Comparison of ENCODE assay signal across 1 cellular context in genomic region chr20:50509923-50510705, GRCh38.
A peak's percentile ranks its signal among the peaks of the same experiment; 100 is the strongest.
TF ChIP-seq lines count a peak whose summit lies in the region.

Gene PTPN1, plus strand, starts transcription at chr20:50510383. Its CDS starts 145 bp downstream, at chr20:50510528.

TF ChIP-seq in HepG2, 621 proteins besides CTCF, POLR2A, EP300 and RAD21 (continued from another document and continues in another):
- TF ChIP-seq ATF6 (CRISPR knock-in tag; conservative IDR thresholded peaks at IDR 0.05) (peak; percentile 87; the same call in 1 of the 2 replicates), ZNF451 (CRISPR knock-in tag; IDR thresholded peaks at IDR 0.05) (peak; percentile 58; the same call in 1 of the 2 replicates), MXD4 (CRISPR knock-in tag; IDR thresholded peaks at IDR 0.05) (peak; percentile 96), EEA1 (CRISPR knock-in tag; IDR thresholded peaks at IDR 0.05; ENCODE audit: borderline replicate concordance) (peak; percentile 32; the same call in 1 of the 2 replicates), HOXA3 (CRISPR knock-in tag; IDR thresholded peaks at IDR 0.05) (peak; percentile 86), SATB2 (CRISPR knock-in tag; IDR thresholded peaks at IDR 0.05) (peak; percentile 81; the same call in 1 of the 2 replicates), ZNF747 (CRISPR knock-in tag; IDR thresholded peaks at IDR 0.05; ENCODE audit: borderline replicate concordance) (peak; percentile 90), ZNF761 (CRISPR knock-in tag; conservative IDR thresholded peaks at IDR 0.05) (0 out of 2 replicates have a peak, but pooled peaks have one; percentile 55), DR1 (CRISPR knock-in tag; IDR thresholded peaks at IDR 0.05) (peak; percentile 95), SP4 (CRISPR knock-in tag; IDR thresholded peaks at IDR 0.05) (peak; percentile 99), CBX5 (CRISPR knock-in tag; IDR thresholded peaks at IDR 0.05; ENCODE audit: borderline replicate concordance) (0 out of 2 replicates have a peak, but pooled peaks have one; percentile 80), CREB1 (IDR thresholded peaks at IDR 0.05) (peak; percentile 88), CREB1 (CRISPR knock-in tag; IDR thresholded peaks at IDR 0.05) (peak; percentile 84), ZSCAN22 (CRISPR knock-in tag; IDR thresholded peaks at IDR 0.05) (no peak), ZNF781 (CRISPR knock-in tag; IDR thresholded peaks at IDR 0.05; ENCODE audit: borderline replicate concordance, not compliant biosample characterization) (peak; percentile 33), ZNF281 (CRISPR knock-in tag; IDR thresholded peaks at IDR 0.05; ENCODE audit: borderline replicate concordance) (peak; percentile 21; the same call in 1 of the 2 replicates), ZNF564 (CRISPR knock-in tag; IDR thresholded peaks at IDR 0.05) (peak; percentile 83), ZNF570 (CRISPR knock-in tag; IDR thresholded peaks at IDR 0.05; ENCODE audit: borderline replicate concordance) (no peak), BCL6 (CRISPR knock-in tag; IDR thresholded peaks at IDR 0.05) (peak; percentile 49), ZNF383 (CRISPR knock-in tag; IDR thresholded peaks at IDR 0.05; ENCODE audit: borderline replicate concordance) (no peak), ZNF337 (CRISPR knock-in tag; IDR thresholded peaks at IDR 0.05; ENCODE audit: borderline replicate concordance, low read depth) (0 out of 2 replicates have a peak, but pooled peaks have one; percentile 41), ZNF232 (CRISPR knock-in tag; IDR thresholded peaks at IDR 0.05; ENCODE audit: borderline replicate concordance) (no peak; the same call in 1 of the 2 replicates), ZBTB38 (CRISPR knock-in tag; IDR thresholded peaks at IDR 0.05) (peak; percentile 90), MLX (CRISPR knock-in tag; IDR thresholded peaks at IDR 0.05) (peak; percentile 72), ELF3 (CRISPR knock-in tag; IDR thresholded peaks at IDR 0.05) (peak; percentile 93), GABPB1 (CRISPR knock-in tag; IDR thresholded peaks at IDR 0.05) (peak; percentile 97), KLF9 (CRISPR knock-in tag; IDR thresholded peaks at IDR 0.05; ENCODE audit: low read depth) (peak; percentile 88; the same call in 1 of the 2 replicates), ZNF800 (CRISPR knock-in tag; IDR thresholded peaks at IDR 0.05) (peak; percentile 65; the same call in 1 of the 2 replicates), FOXP4 (CRISPR knock-in tag; IDR thresholded peaks at IDR 0.05) (peak; percentile 53), ATRX (CRISPR knock-in tag; IDR thresholded peaks at IDR 0.05; ENCODE audit: borderline replicate concordance) (no peak; the same call in 1 of the 2 replicates), HNF4G (IDR thresholded peaks at IDR 0.05; ENCODE audit: borderline replicate concordance, low read depth, low read length) (peak; percentile 11; the same call in 1 of the 2 replicates), HNF4G (CRISPR knock-in tag; IDR thresholded peaks at IDR 0.05; ENCODE audit: borderline replicate concordance, low read depth) (no peak; the same call in 1 of the 2 replicates), ZNF180 (CRISPR knock-in tag; IDR thresholded peaks at IDR 0.05; ENCODE audit: borderline replicate concordance, low read depth) (no peak; the same call in 1 of the 2 replicates), ELF4 (CRISPR knock-in tag; IDR thresholded peaks at IDR 0.05; ENCODE audit: borderline replicate concordance) (peak; percentile 98; the same call in 1 of the 2 replicates), RBAK (CRISPR knock-in tag; IDR thresholded peaks at IDR 0.05) (no peak), CBX1 (IDR thresholded peaks at IDR 0.05; ENCODE audit: low read depth) (peak; percentile 51), IKZF5 (CRISPR knock-in tag; IDR thresholded peaks at IDR 0.05) (peak; percentile 92), ZNF329 (CRISPR knock-in tag; IDR thresholded peaks at IDR 0.05; ENCODE audit: low read depth) (no peak; the same call in 1 of the 2 replicates), ZBTB37 (CRISPR knock-in tag; IDR thresholded peaks at IDR 0.05) (no peak), ZNF768 (CRISPR knock-in tag; IDR thresholded peaks at IDR 0.05) (peak; percentile 76; the same call in 1 of the 2 replicates), MED8 (CRISPR knock-in tag; IDR thresholded peaks at IDR 0.05; ENCODE audit: insufficient replicate concordance) (peak; percentile 62), MBNL3 (CRISPR knock-in tag; conservative IDR thresholded peaks at IDR 0.05) (no peak), ESRRA (CRISPR knock-in tag; IDR thresholded peaks at IDR 0.05; ENCODE audit: low read depth) (0 out of 2 replicates have a peak, but pooled peaks have one; percentile 24), KLF11 (CRISPR knock-in tag; IDR thresholded peaks at IDR 0.05) (peak; percentile 92; the same call in 1 of the 2 replicates), HNRNPH1 (optimal IDR thresholded peaks at IDR 0.05; ENCODE audit: low read depth, low read length) (no peak), E2F1 (CRISPR knock-in tag; IDR thresholded peaks at IDR 0.05) (peak; percentile 91), ZNF563 (CRISPR knock-in tag; IDR thresholded peaks at IDR 0.05) (peak; percentile 95), PHF21A (CRISPR knock-in tag; IDR thresholded peaks at IDR 0.05) (peak; percentile 71; the same call in 1 of the 2 replicates), ZNF644 (CRISPR knock-in tag; IDR thresholded peaks at IDR 0.05; ENCODE audit: low read depth) (no peak), AHR (CRISPR knock-in tag; IDR thresholded peaks at IDR 0.05) (peak; percentile 50; the same call in 1 of the 2 replicates), CBX2 (IDR thresholded peaks at IDR 0.05; ENCODE audit: low read depth, low read length) (no peak), CBX2 (CRISPR knock-in tag; IDR thresholded peaks at IDR 0.05; ENCODE audit: low read depth) (0 out of 2 replicates have a peak, but pooled peaks have one; percentile 6), THAP11 (CRISPR knock-in tag; IDR thresholded peaks at IDR 0.05) (peak; percentile 93), NFYB (CRISPR knock-in tag; IDR thresholded peaks at IDR 0.05) (peak; percentile 89), NFE2L2 (IDR thresholded peaks at IDR 0.05; ENCODE audit: low read length) (no peak), MED13 (CRISPR knock-in tag; IDR thresholded peaks at IDR 0.05) (peak; percentile 24; the same call in 1 of the 2 replicates), ZNF660 (CRISPR knock-in tag; IDR thresholded peaks at IDR 0.05; ENCODE audit: borderline replicate concordance, low read depth) (peak; percentile 86; the same call in 1 of the 2 replicates)
